ENCODE assay signal across 8 cellular contexts in genomic region chr11:128492461-128492860, GRCh38.
DNase-seq lines count a peak whose midpoint lies in the region; ATAC-seq and TF ChIP-seq lines count a peak whose summit lies in the region.

No MANE protein-coding gene starts in this region.

- H3K4me3 ChIP-seq in choroid plexus epithelial cell (ENCODE audit: low read depth, low read length) = no peak overlapping the region

- DNase-seq in EL = peak; percentile 53
- peak; percentile 5 for DNase-seq in MV-4-11 (lab: John Stamatoyannopoulos, UW)
- peak; percentile 47 for DNase-seq in choroid plexus epithelial cell (ENCODE audit: low read depth)
- DNase-seq in renal cortical epithelial cell (ENCODE audit: low read depth) = peak; percentile 95
- no peak for DNase-seq in activated gamma-delta T cell (lab: John Stamatoyannopoulos, UW)
- DNase-seq in 8988T = no peak

- no peak for TF ChIP-seq CTCF in choroid plexus epithelial cell (conservative IDR thresholded peaks at IDR 0.05; ENCODE audit: low read depth, low read length)

- ATAC-seq in GM21723 (IDR thresholded peaks at IDR 0.05; ENCODE audit: unreplicated experiment) (no peak), GM19351 (IDR thresholded peaks at IDR 0.05; ENCODE audit: unreplicated experiment) (no peak)

Comparison
In these comparisons a context has a peak if more than half of its experiments do, and no peak if none do; other contexts are left out.
1. DNase-seq: peak in EL (single experiment), MV-4-11 (single experiment), choroid plexus epithelial cell (single experiment) and renal cortical epithelial cell (single experiment); none in activated gamma-delta T cell (single experiment) and 8988T (single experiment).